Comparison of ENCODE assay signal across 26 cellular contexts in the genomic region with DNA sequence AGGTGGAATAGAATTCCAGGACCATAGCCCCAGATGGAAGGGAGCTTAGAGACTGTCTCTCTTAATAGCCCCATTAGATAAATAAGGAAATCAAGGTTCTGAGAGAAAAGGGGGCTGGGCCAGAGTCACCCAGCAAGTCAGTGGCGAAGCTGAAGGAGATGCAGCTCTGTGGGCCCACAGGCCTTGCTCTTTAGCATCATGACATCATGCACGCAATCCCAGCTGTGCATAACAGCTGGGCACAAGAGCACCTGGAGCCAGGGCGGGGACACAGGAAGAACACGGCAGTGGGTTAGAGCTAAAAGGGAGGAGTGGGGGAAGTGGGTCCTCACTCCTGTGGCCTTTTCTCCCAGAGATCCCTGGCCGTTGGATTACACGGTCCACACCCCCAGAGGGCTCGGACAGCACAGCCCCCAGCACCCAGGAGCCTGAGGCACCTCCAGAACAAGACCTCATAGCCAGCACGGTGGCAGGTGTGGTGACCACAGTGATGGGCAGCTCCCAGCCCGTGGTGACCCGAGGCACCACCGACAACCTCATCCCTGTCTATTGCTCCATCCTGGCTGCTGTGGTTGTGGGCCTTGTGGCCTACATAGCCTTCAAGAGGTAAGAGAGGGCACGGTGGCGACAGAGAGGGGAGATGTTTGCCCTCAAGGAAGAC. TPM values are rescaled to one million over a fixed set of nuclear protein-coding genes. Genes with fewer than 3 reads are reported as not detected.
A peak's percentile ranks its signal among the peaks of the same experiment; 100 is the strongest.
DNase-seq lines count a peak whose midpoint lies in the region; ATAC-seq and TF ChIP-seq lines count a peak whose summit lies in the region.
"Had no signal": no experiment of that assay in that cellular context is flagged by ENCODE, and none has a peak within 500 bp of the region (broad histone marks: within the 10 kb centered on the region; RNA-seq: fewer than 3 reads in every experiment).

No MANE protein-coding gene starts in this region.

- H3K9me3 Mint-ChIP-seq in activated naive CD4-positive, alpha-beta T cell treated with anti-CD3 and anti-CD28 coated beads for 36 hours: no peaks in the 10 kb centered on the region
- H3K9me3 Mint-ChIP-seq: CD4-positive, alpha-beta T cell had no signal

- CTCF ChIA-PET in activated naive CD4-positive, alpha-beta T cell treated with anti-CD3 and anti-CD28 coated beads for 36 hours (lab: Charles Lee): interaction anchor here (0.6 to 1.3 kb wide), 2 partner anchors 25 to 47 kb away, joined by 3 to 4 read pairs; no protein-coding TSS in a partner anchor

- H3K4me1 Mint-ChIP-seq in activated naive CD4-positive, alpha-beta T cell treated with anti-CD3 and anti-CD28 coated beads for 36 hours (ENCODE audit: low read depth): no peaks in the 10 kb centered on the region

- intact Hi-C loops in left cardiac atrium (cut with DNase I) (no loop called here), Right ventricle myocardium superior (cut with DNase I) (no loop called here)
- intact Hi-C loops in activated naive CD4-positive, alpha-beta T cell treated with anti-CD3 and anti-CD28 coated beads for 36 hours (cut with micrococcal nuclease): no loop called here

- no peaks in the 10 kb centered on the region for H3K9me3 ChIP-seq in RWPE2 (ENCODE audit: severe bottlenecking)
- H3K9me3 ChIP-seq: BE2C, Caco-2, SK-N-SH had no signal

- H3K27me3 ChIP-seq in RWPE2 (ENCODE audit: insufficient read depth, poor library complexity, severe bottlenecking): no peaks in the 10 kb centered on the region
- H3K27me3 ChIP-seq: BE2C had no signal

- no peak for TF ChIP-seq CTCF in RWPE2 (IDR thresholded peaks at IDR 0.05; ENCODE audit: poor library complexity, severe bottlenecking)

- H3K27ac ChIP-seq in RWPE2 (ENCODE audit: poor library complexity, severe bottlenecking): peak overlapping the region; percentile 89

- no peaks in the 10 kb centered on the region for H3K36me3 ChIP-seq in RWPE2 (ENCODE audit: low read depth)
- H3K36me3 ChIP-seq: BE2C had no signal

- DNase-seq in left cardiac atrium (peak; percentile 14), Right ventricle myocardium superior (no peak), RWPE2 (ENCODE audit: low spot score) (no peak), myocyte (ENCODE audit: low read depth) (peak; percentile 41), AG08395 (ENCODE audit: low spot score) (no peak), activated T-cell treated with anti-CD3 and anti-CD28 coated beads for 4 hours (no peak)
- no peak for DNase-seq in activated naive CD4-positive, alpha-beta T cell treated with anti-CD3 and anti-CD28 coated beads for 36 hours
- DNase-seq: BE2C; CD4-positive, alpha-beta T cell; DMS 273 treated with DMSO at 0.1 percent for 48 hours; DMS79 treated with DMSO at 0.1 percent for 48 hours; GOT3; Kasumi-1; NCI-H1048; NCI-H1417 treated with DMSO at 0.1 percent for 48 hours; NCI-H187; NCI-H2107; NCI-H2227 treated with DMSO at 0.1 percent for 48 hours; NCI-H510A; NCI-H774; OCI-M1; SIG-M5 had no signal

- H3K4me3 Mint-ChIP-seq in activated naive CD4-positive, alpha-beta T cell treated with anti-CD3 and anti-CD28 coated beads for 36 hours: no peak overlapping the region
- H3K4me3 Mint-ChIP-seq: CD4-positive, alpha-beta T cell had no signal

- no peak overlapping the region for H3K27ac Mint-ChIP-seq in activated naive CD4-positive, alpha-beta T cell treated with anti-CD3 and anti-CD28 coated beads for 36 hours
- H3K27ac Mint-ChIP-seq: CD4-positive, alpha-beta T cell had no signal

- no peaks in the 10 kb centered on the region for H3K36me3 Mint-ChIP-seq in activated naive CD4-positive, alpha-beta T cell treated with anti-CD3 and anti-CD28 coated beads for 36 hours (ENCODE audit: low read depth)

- no peak overlapping the region for H3K4me3 ChIP-seq in RWPE2 (ENCODE audit: severe bottlenecking)

- peaks cover 29% of the 10 kb centered on the region for H3K4me1 ChIP-seq in RWPE2 (ENCODE audit: insufficient read depth, poor library complexity, severe bottlenecking)

- ATAC-seq in left cardiac atrium: no peak
- no peak for ATAC-seq in Right ventricle myocardium superior (ENCODE audit: poor library complexity)
- ATAC-seq in RWPE2 (ENCODE audit: low read depth): no peak
- ATAC-seq in HG02763 (IDR thresholded peaks at IDR 0.05; ENCODE audit: unreplicated experiment): no peak
- ATAC-seq: HCT116 had no signal

- H3K27me3 Mint-ChIP-seq in activated naive CD4-positive, alpha-beta T cell treated with anti-CD3 and anti-CD28 coated beads for 36 hours (ENCODE audit: low read depth): peaks cover 26% of the 10 kb centered on the region

RNA-seq across cellular contexts. Expression of a gene that starts 15.1 kb away (rescaled TPM):
- total RNA-seq in left cardiac atrium: 10 to 100 TPM; 13.7 to 31.1 TPM
- total RNA-seq in Right ventricle myocardium superior: 8.0 TPM
- 44.7 and 113 TPM in 2 replicates for total RNA-seq in myocyte
- polyA plus RNA-seq in myocyte (2012): 53.7 TPM
- total RNA-seq in activated naive CD4-positive, alpha-beta T cell treated with anti-CD3 and anti-CD28 coated beads for 36 hours: under 1 TPM; 0.12 TPM

Comparison
In these comparisons a context has a peak if more than half of its experiments do, and no peak if none do; other contexts are left out.
1. DNase-seq: peak in left cardiac atrium (single experiment) and myocyte (single experiment); none in Right ventricle myocardium superior (single experiment), RWPE2 (single experiment), AG08395 (single experiment), activated naive CD4-positive, alpha-beta T cell treated with anti-CD3 and anti-CD28 coated beads for 36 hours (single experiment) and activated T-cell treated with anti-CD3 and anti-CD28 coated beads for 4 hours (single experiment).